ENCODE assay signal across 1 cellular context in genomic region chr15:85795320-85795668, GRCh38.
TF ChIP-seq lines count a peak whose summit lies in the region.

No MANE protein-coding gene starts in this region.

TF ChIP-seq in GM12878, 131 proteins besides CTCF, POLR2A, EP300 and RAD21 (continued from another document):
- no peak for TF ChIP-seq ZBTB11 (CRISPR knock-in tag; IDR thresholded peaks at IDR 0.05)
- TF ChIP-seq TCF12 (IDR thresholded peaks at IDR 0.05; ENCODE audit: low read depth, low read length) = no peak
- no peak for TF ChIP-seq STAT3 (IDR thresholded peaks at IDR 0.05; ENCODE audit: low read depth, low read length)
- TF ChIP-seq SMAD1 (IDR thresholded peaks at IDR 0.05; ENCODE audit: low read depth, partially characterized antibody) = no peak
- 0 out of 2 replicates have a peak, but pooled peaks have one; percentile 31 for TF ChIP-seq ZNF24 (IDR thresholded peaks at IDR 0.05)
- no peak for TF ChIP-seq CEBPB (IDR thresholded peaks at IDR 0.05; ENCODE audit: borderline replicate concordance in 1 of 2, low read depth in 2 of 2, low read length in 2 of 2)
- no peak for TF ChIP-seq PAX5 (IDR thresholded peaks at IDR 0.05; ENCODE audit: borderline replicate concordance, low read depth, low read length)
- TF ChIP-seq RB1 (IDR thresholded peaks at IDR 0.05; ENCODE audit: borderline replicate concordance) = no peak
- no peak for TF ChIP-seq MLLT1 (IDR thresholded peaks at IDR 0.05)
- TF ChIP-seq FOXM1 (IDR thresholded peaks at IDR 0.05; ENCODE audit: low read depth, low read length) = no peak
- no peak for TF ChIP-seq STAT1 (conservative IDR thresholded peaks at IDR 0.05)
- no peak for TF ChIP-seq NFIC (IDR thresholded peaks at IDR 0.05; ENCODE audit: low read depth, low read length)
- TF ChIP-seq SRF (IDR thresholded peaks at IDR 0.05; ENCODE audit: low read depth in 2 of 2, low read length in 2 of 2) = no peak
- TF ChIP-seq NRF1 (conservative IDR thresholded peaks at IDR 0.05; ENCODE audit: low read depth, low read length) = no peak
- TF ChIP-seq RBBP5 (conservative IDR thresholded peaks at IDR 0.05) = no peak
- TF ChIP-seq USF2 (IDR thresholded peaks at IDR 0.05; ENCODE audit: borderline replicate concordance, low read depth, low read length) = no peak
- no peak for TF ChIP-seq EZH2 (IDR thresholded peaks at IDR 0.05; ENCODE audit: borderline replicate concordance, control insufficient read depth, low read depth, low read length)
- 0 out of 2 replicates have a peak, but pooled peaks have one; percentile 8 for TF ChIP-seq RFX5 (IDR thresholded peaks at IDR 0.05; ENCODE audit: low read depth, low read length)
- TF ChIP-seq MYB (IDR thresholded peaks at IDR 0.05; ENCODE audit: borderline replicate concordance, low read depth, low read length) = no peak
